In genomic region chr22:50259302-50259701, GRCh38 we compare ENCODE assay signal across 1 cellular context.
A peak's percentile ranks its signal among the peaks of the same experiment; 100 is the strongest.
TF ChIP-seq lines count a peak whose summit lies in the region.

No MANE protein-coding gene starts in this region.

TF ChIP-seq in HEK293, 187 proteins besides CTCF, POLR2A, EP300 and RAD21:
- peak; percentile 68; the same call in 1 of the 2 replicates for TF ChIP-seq ZFP69B (tag by site-specific recombination; IDR thresholded peaks at IDR 0.05)
- peak; percentile 52; the same call in 1 of the 2 replicates for TF ChIP-seq ZNF692 (tag by site-specific recombination; IDR thresholded peaks at IDR 0.05)
- TF ChIP-seq ZNF221 (tag by site-specific recombination; IDR thresholded peaks at IDR 0.05; ENCODE audit: borderline replicate concordance), result no peak
- no peak for TF ChIP-seq ZNF324 (tag by site-specific recombination; IDR thresholded peaks at IDR 0.05)
- no peak for TF ChIP-seq RBAK (tag by site-specific recombination; IDR thresholded peaks at IDR 0.05)
- TF ChIP-seq BCL11B (tag by site-specific recombination; IDR thresholded peaks at IDR 0.05; ENCODE audit: low read depth), result 0 out of 2 replicates have a peak, but pooled peaks have one; percentile 24
- peak; percentile 71 for TF ChIP-seq ZIC2 (tag by site-specific recombination; IDR thresholded peaks at IDR 0.05)
- peak; percentile 95 for TF ChIP-seq GLIS1 (tag by site-specific recombination; IDR thresholded peaks at IDR 0.05)
- peak; percentile 22; the same call in 1 of the 2 replicates for TF ChIP-seq GLIS2 (tag by site-specific recombination; IDR thresholded peaks at IDR 0.05)
- no peak for TF ChIP-seq ZNF19 (tag by site-specific recombination; IDR thresholded peaks at IDR 0.05; ENCODE audit: low read depth)
- TF ChIP-seq SCRT2 (tag by site-specific recombination; IDR thresholded peaks at IDR 0.05), result no peak
TF ChIP-seq in HEK293: peak in this region for 6.
